Comparison of ENCODE assay signal across 1 cellular context in the genomic region with DNA sequence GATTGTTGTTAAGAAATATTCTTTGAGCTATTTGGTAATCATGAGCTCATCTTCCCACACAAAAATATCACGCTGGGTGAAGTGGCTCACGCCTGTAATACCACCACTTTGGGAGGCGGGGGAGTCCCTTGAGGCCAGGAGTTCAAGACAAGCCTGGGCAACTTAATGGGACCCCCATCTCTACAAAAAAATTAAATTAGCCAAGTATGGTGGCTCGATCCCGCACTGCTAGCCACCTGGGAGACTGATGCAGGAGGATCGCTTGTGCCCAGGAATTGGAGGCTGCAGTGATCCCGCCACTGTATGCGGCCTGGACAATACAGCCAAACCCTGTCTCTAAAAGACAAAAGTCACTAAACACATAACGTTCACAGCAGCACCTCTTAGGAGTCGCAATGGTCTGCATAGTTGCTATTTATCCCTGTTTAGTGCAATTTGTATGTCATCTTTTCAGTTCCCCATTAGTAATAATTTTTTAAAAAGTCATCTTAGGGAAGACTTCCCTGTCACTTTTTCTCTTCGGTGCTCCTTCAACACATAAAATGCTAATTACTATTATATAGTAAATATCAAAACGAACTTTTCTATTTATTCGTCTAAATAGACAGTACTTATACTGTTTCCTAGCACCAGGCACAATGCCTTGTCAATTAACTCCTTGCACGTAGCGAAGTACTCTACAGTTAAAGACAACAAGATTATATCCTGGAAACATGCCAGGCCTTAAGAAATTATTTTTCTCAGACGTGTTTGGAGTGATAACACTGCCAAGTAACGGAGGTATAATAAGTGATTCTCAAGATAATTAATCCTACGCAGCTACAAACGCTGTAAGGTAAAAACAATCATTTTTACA.
TF ChIP-seq lines count a peak whose summit lies in the region.

No MANE protein-coding gene starts in this region.

TF ChIP-seq in HepG2, 621 proteins besides CTCF, POLR2A, EP300 and RAD21 (continued from another document):
- TF ChIP-seq TBX3 (IDR thresholded peaks at IDR 0.05; ENCODE audit: borderline replicate concordance) = no peak
